1 cellular context compared by ENCODE assay signal in the genomic region with DNA sequence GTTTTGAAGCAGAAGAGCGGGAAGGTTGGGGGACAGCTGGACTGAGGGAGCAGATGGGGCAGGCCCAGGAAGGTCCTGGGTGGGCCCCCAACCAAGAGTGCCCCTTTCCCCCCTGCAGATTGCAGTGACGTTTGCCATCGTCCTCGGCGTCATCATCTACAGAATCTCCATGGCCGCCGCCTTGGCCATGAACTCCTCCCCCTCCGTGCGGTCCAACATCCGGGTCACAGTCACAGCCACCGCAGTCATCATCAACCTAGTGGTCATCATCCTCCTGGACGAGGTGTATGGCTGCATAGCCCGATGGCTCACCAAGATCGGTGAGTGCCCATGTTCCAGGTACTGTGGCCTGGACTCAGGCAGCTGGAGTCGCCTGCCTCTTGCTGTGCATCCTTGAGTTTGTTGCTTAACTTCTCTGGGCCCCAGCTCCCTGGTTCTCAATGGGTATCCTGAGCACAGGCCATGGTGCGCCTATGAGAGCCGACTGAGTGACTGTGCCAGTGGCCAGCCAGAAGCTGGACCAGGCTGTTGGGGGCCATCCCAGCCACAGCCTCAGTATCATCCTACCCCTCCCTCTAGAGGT.
TF ChIP-seq lines count a peak whose summit lies in the region.

No MANE protein-coding gene starts in this region.

TF ChIP-seq in IMR-90, 13 proteins besides CTCF, POLR2A, EP300 and RAD21:
- TF ChIP-seq BHLHE40 (IDR thresholded peaks at IDR 0.05; ENCODE audit: low read depth, low read length) = no peak
- no peak for TF ChIP-seq RCOR1 (IDR thresholded peaks at IDR 0.05; ENCODE audit: insufficient replicate concordance, low read length)
- no peak for TF ChIP-seq SMC3 (IDR thresholded peaks at IDR 0.05; ENCODE audit: low read depth, low read length)
- TF ChIP-seq MAZ (IDR thresholded peaks at IDR 0.05; ENCODE audit: borderline replicate concordance, low read depth, low read length) = no peak
- TF ChIP-seq NFE2L2 (IDR thresholded peaks at IDR 0.05; ENCODE audit: low read depth, low read length) = no peak
- TF ChIP-seq, protein P1, sequence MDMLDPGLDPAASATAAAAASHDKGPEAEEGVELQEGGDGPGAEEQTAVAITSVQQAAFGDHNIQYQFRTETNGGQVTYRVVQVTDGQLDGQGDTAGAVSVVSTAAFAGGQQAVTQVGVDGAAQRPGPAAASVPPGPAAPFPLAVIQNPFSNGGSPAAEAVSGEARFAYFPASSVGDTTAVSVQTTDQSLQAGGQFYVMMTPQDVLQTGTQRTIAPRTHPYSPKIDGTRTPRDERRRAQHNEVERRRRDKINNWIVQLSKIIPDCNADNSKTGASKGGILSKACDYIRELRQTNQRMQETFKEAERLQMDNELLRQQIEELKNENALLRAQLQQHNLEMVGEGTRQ (IDR thresholded peaks at IDR 0.05; ENCODE audit: low read depth, low read length) = no peak
- TF ChIP-seq FOS (IDR thresholded peaks at IDR 0.05; ENCODE audit: low read depth, low read length) = no peak
- TF ChIP-seq, protein P2, sequence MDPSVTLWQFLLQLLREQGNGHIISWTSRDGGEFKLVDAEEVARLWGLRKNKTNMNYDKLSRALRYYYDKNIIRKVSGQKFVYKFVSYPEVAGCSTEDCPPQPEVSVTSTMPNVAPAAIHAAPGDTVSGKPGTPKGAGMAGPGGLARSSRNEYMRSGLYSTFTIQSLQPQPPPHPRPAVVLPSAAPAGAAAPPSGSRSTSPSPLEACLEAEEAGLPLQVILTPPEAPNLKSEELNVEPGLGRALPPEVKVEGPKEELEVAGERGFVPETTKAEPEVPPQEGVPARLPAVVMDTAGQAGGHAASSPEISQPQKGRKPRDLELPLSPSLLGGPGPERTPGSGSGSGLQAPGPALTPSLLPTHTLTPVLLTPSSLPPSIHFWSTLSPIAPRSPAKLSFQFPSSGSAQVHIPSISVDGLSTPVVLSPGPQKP (IDR thresholded peaks at IDR 0.05; ENCODE audit: borderline replicate concordance, low read depth, low read length) = no peak
- no peak for TF ChIP-seq CHD1 (IDR thresholded peaks at IDR 0.05; ENCODE audit: low read depth, low read length)
- TF ChIP-seq MXI1 (IDR thresholded peaks at IDR 0.05; ENCODE audit: borderline replicate concordance, low read depth, low read length) = no peak
- no peak for TF ChIP-seq MAFK (IDR thresholded peaks at IDR 0.05; ENCODE audit: low read depth, low read length)
- no peak for TF ChIP-seq RFX5 (IDR thresholded peaks at IDR 0.05; ENCODE audit: low read depth, low read length)
- TF ChIP-seq CEBPB (IDR thresholded peaks at IDR 0.05; ENCODE audit: low read depth, low read length) = no peak
